28 cellular contexts compared by ENCODE assay signal in the genomic region with DNA sequence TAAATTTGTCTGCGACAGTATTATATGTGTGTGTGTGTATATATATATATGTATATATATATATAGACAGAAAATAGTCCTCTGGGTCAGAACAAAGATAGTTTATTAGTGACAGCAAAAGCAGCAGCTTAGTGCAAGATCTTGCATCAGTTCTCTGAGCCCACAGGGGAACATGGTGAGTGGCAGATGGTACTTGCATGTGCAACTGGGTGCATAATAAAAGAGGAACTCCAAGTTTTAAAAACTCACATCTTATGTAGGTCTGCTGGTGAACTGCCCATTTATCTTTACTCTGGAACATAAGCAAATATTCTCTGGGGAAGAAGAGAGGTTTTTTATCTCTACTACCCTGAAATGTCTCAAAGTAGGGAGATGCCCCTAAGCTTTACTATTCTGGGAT.
"Had no signal": no experiment of that assay in that cellular context is flagged by ENCODE, and none has a peak within 500 bp of the region (broad histone marks: within the 10 kb centered on the region; RNA-seq: fewer than 3 reads in every experiment).

No MANE protein-coding gene starts in this region.

- H3K4me2 ChIP-seq: neural progenitor cell, smooth muscle cell had no signal

- H3K27me3 Mint-ChIP-seq: activated CD4-positive, alpha-beta T cell treated with anti-CD3 and anti-CD28 coated beads, Interleukin-2, amount 10 ng/mL, durations not matched to agents 7 days and 5 days; activated CD8-positive, alpha-beta memory T cell treated with anti-CD3 and anti-CD28 coated beads, Interleukin-2, amount 10 ng/mL, durations not matched to agents 7 days and 5 days; dendritic cell treated with granulocyte-macrophage colony-stimulating factor and Interleukin-4, amounts not matched to agents 40 ng/mL and 50 ng/mL, for 4 days; stimulated activated naive B cell treated with anti-CD40 and anti-IgM and Interleukin-4, amounts not matched to agents 10 μg/mL and 1 μg/mL and 100 μg/mL, for 72 hours had no signal

- H3K9me3 ChIP-seq: suprapubic skin had no signal

- H3K27ac Mint-ChIP-seq: activated CD4-positive, alpha-beta T cell treated with anti-CD3 and anti-CD28 coated beads, Interleukin-2, amount 10 ng/mL, durations not matched to agents 7 days and 5 days; activated CD8-positive, alpha-beta memory T cell treated with anti-CD3 and anti-CD28 coated beads, Interleukin-2, amount 10 ng/mL, durations not matched to agents 7 days and 5 days; activated CD8-positive, alpha-beta T cell treated with anti-CD3 and anti-CD28 coated beads, Interleukin-2, amount 10 ng/mL, durations not matched to agents 7 days and 5 days; activated naive CD4-positive, alpha-beta T cell treated with anti-CD3 and anti-CD28 coated beads, Interleukin-2, amount 50 U/mL, for 72 hours; activated T-helper 2 cell treated with anti-CD3 and anti-CD28 coated beads, Interferon-gamma antibody, Interleukin-2, Interleukin-4, amounts not matched to agents 10 μg/mL and 5 μg/mL and 100 μg/mL, durations not matched to agents 14 hours and 24 hours and 36 hours; dendritic cell treated with granulocyte-macrophage colony-stimulating factor and Interleukin-4, amounts not matched to agents 40 ng/mL and 50 ng/mL, for 4 days; natural killer cell; neural progenitor cell; stimulated activated naive B cell treated with anti-CD40 and anti-IgM and Interleukin-4, amounts not matched to agents 10 μg/mL and 1 μg/mL and 100 μg/mL, for 72 hours; WTC11 had no signal

- H3K27me3 ChIP-seq: breast epithelium, esophagus muscularis mucosa, foreskin keratinocyte, left lung, neural progenitor cell, right atrium auricular region, stomach, suprapubic skin, tibial artery had no signal

- ATAC-seq: activated CD8-positive, alpha-beta memory T cell treated with anti-CD3 and anti-CD28 coated beads, Interleukin-2, amount 10 ng/mL, durations not matched to agents 7 days and 5 days; activated CD8-positive, alpha-beta T cell treated with anti-CD3 and anti-CD28 coated beads, Interleukin-2, amount 10 ng/mL, durations not matched to agents 7 days and 5 days; activated naive CD4-positive, alpha-beta T cell treated with anti-CD3 and anti-CD28 coated beads, Interleukin-2, amount 50 U/mL, for 72 hours; foreskin keratinocyte; left lung; lower lobe of right lung; natural killer cell; stimulated activated naive B cell treated with anti-CD40 and anti-IgM and Interleukin-4, amounts not matched to agents 10 μg/mL and 1 μg/mL and 100 μg/mL, for 72 hours; WTC11 had no signal

- H3K4me3 Mint-ChIP-seq: activated CD4-positive, alpha-beta T cell treated with anti-CD3 and anti-CD28 coated beads, Interleukin-2, amount 10 ng/mL, durations not matched to agents 7 days and 5 days; activated CD8-positive, alpha-beta memory T cell treated with anti-CD3 and anti-CD28 coated beads, Interleukin-2, amount 10 ng/mL, durations not matched to agents 7 days and 5 days; activated CD8-positive, alpha-beta T cell treated with anti-CD3 and anti-CD28 coated beads, Interleukin-2, amount 10 ng/mL, durations not matched to agents 7 days and 5 days; dendritic cell treated with granulocyte-macrophage colony-stimulating factor and Interleukin-4, amounts not matched to agents 40 ng/mL and 50 ng/mL, for 4 days; natural killer cell; neural progenitor cell; stimulated activated naive B cell treated with anti-CD40 and anti-IgM and Interleukin-4, amounts not matched to agents 10 μg/mL and 1 μg/mL and 100 μg/mL, for 72 hours; WTC11 had no signal

- H3K9ac ChIP-seq: neural progenitor cell, parathyroid adenoma had no signal

- H3K4me3 ChIP-seq: breast epithelium, esophagus muscularis mucosa, left lung, lower lobe of right lung, neural progenitor cell, right atrium auricular region, smooth muscle cell, stomach, suprapubic skin, tibial artery had no signal

- H3K36me3 Mint-ChIP-seq: activated CD8-positive, alpha-beta memory T cell treated with anti-CD3 and anti-CD28 coated beads, Interleukin-2, amount 10 ng/mL, durations not matched to agents 7 days and 5 days; activated naive CD4-positive, alpha-beta T cell treated with anti-CD3 and anti-CD28 coated beads, Interleukin-2, amount 50 U/mL, for 72 hours; neural progenitor cell; stimulated activated naive B cell treated with anti-CD40 and anti-IgM and Interleukin-4, amounts not matched to agents 10 μg/mL and 1 μg/mL and 100 μg/mL, for 72 hours had no signal

- H3K27ac ChIP-seq: breast epithelium, esophagus muscularis mucosa, foreskin keratinocyte, left lung, lower lobe of right lung, neural progenitor cell, parathyroid adenoma, right atrium auricular region, stomach, suprapubic skin, tibial artery had no signal

- H3K4me1 Mint-ChIP-seq: activated CD4-positive, alpha-beta T cell treated with anti-CD3 and anti-CD28 coated beads, Interleukin-2, amount 10 ng/mL, durations not matched to agents 7 days and 5 days; activated CD8-positive, alpha-beta memory T cell treated with anti-CD3 and anti-CD28 coated beads, Interleukin-2, amount 10 ng/mL, durations not matched to agents 7 days and 5 days; natural killer cell; neural progenitor cell; stimulated activated naive B cell treated with anti-CD40 and anti-IgM and Interleukin-4, amounts not matched to agents 10 μg/mL and 1 μg/mL and 100 μg/mL, for 72 hours; WTC11 had no signal

- H3K36me3 ChIP-seq: breast epithelium, esophagus muscularis mucosa, left lung, lower lobe of right lung, neural progenitor cell, right atrium auricular region, stomach, suprapubic skin, tibial artery had no signal

- H3K4me1 ChIP-seq: breast epithelium, esophagus muscularis mucosa, foreskin keratinocyte, left lung, lower lobe of right lung, neural progenitor cell, parathyroid adenoma, right atrium auricular region, stomach, suprapubic skin, tibial artery had no signal

- DNase-seq: activated CD4-positive, alpha-beta T cell treated with anti-CD3 and anti-CD28 coated beads for 1 hour; activated CD4-positive, alpha-beta T cell treated with anti-CD3 and anti-CD28 coated beads, Interleukin-2, amount 10 ng/mL, durations not matched to agents 7 days and 5 days; activated CD8-positive, alpha-beta memory T cell treated with anti-CD3 and anti-CD28 coated beads, Interleukin-2, amount 10 ng/mL, durations not matched to agents 7 days and 5 days; activated CD8-positive, alpha-beta T cell treated with anti-CD3 and anti-CD28 coated beads, Interleukin-2, amount 10 ng/mL, durations not matched to agents 7 days and 5 days; activated naive CD4-positive, alpha-beta T cell; activated T-cell treated with anti-CD3 and anti-CD28 coated beads, Interleukin-2, amount 50 U/mL, for 48 hours; central memory CD4-positive, alpha-beta T cell; foreskin keratinocyte; left lung; lower lobe of right lung; mesendoderm; natural killer cell; occipital lobe; stimulated activated CD4-positive, alpha-beta T cell treated with anti-CD3 and anti-CD28 coated beads, Interleukin-1b, Interleukin-23, amount 100 ng/mL, for 48 hours; stimulated activated naive B cell treated with anti-CD40 and anti-IgM and Interleukin-4, amounts not matched to agents 10 μg/mL and 1 μg/mL and 100 μg/mL, for 72 hours; stomach; tibial artery had no signal
